Comparison of ENCODE assay signal across 8 cellular contexts in the genomic region with DNA sequence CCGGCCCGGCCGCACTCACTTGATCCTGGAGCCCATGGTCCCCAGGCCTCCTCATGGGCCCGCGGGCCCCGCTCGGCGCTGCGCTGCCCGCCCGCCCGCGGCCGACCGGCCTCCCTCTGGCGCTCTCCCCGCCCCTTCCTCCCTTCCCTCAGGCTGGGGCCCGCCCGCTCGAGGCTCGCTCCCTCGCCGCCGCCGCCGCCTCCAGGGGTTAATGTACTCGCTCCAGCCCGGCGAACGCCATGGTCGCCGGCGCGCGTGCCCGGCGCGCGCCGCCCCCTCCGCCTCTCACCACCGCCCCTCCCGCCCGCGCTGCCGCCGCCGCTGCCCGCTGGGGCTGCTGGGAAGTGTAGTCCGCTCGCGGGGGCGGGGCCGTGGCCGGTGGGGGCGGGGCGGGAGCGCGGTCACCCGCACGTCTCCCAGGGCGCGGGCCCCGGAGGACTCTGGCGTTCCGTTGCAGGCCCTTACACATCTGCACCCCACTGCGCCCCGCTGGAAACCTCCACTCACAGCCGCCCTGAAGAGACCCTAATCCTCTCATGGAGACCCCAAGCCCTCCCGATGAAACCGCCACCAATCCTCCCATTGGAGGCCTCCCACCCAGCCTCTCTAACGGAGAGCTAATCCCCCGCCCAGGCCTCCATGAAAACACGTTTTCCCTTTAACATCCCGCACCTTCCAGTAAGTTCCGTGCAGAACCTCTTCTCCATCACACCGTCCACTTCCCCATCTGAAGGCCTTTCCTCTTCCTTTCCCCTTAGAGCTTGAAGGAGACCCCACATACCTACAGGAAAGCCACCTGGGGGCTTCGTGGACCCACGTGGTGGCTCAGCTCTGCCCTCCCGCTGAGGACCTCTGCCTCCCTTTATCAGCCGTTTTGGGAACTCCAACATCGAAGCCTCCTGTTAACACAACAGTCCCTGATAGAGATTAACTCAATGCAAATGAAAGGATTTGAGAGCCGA. TPM values are rescaled to one million over a fixed set of nuclear protein-coding genes. Genes with fewer than 3 reads are reported as not detected.
DNase-seq lines count a peak whose midpoint lies in the region; ATAC-seq, FAIRE-seq and TF ChIP-seq lines count a peak whose summit lies in the region.

DENND1A (minus strand) TSS at position 257 of the 962 bp plus-strand sequence; CDS start at position 36, 221 bp downstream.

- peak within 1 kb of the TSS; percentile 85 to 89 (median 87) for H3K4me3 Mint-ChIP-seq in immature natural killer cell

- peaks cover 29 to 30% of the 10 kb centered on the region in 2 donors for H3K4me1 Mint-ChIP-seq in immature natural killer cell

- TF ChIP-seq CTCF in WI38 (IDR thresholded peaks at IDR 0.05; ENCODE audit: low read depth, low read length) (no peak), bronchial epithelial cell (IDR thresholded peaks at IDR 0.05; ENCODE audit: insufficient read depth, low read length, severe bottlenecking) (no peak)

- no peaks in the 10 kb centered on the region for H3K9me3 Mint-ChIP-seq in immature natural killer cell

- peaks cover 9 to 16% (median 9%) of the 10 kb centered on the region in 3 donors for H3K27me3 Mint-ChIP-seq in immature natural killer cell (ENCODE audit: low read depth in 3 of 3)

- peak; percentile 55 for ATAC-seq in HG03066 (IDR thresholded peaks at IDR 0.05; ENCODE audit: low read depth, unreplicated experiment)

- no peaks in the 10 kb centered on the region for H3K36me3 Mint-ChIP-seq in immature natural killer cell

- peak within 1 kb of the TSS; percentile 52 to 87 (median 82) for H3K27ac Mint-ChIP-seq in immature natural killer cell

- FAIRE-seq in bronchial epithelial cell (lab: Jason Lieb, UNC): no peak

- DNase-seq in 8988T (peak; percentile 98), NCI-H2196 (lab: John Stamatoyannopoulos, UW; ENCODE audit: unreplicated experiment) (peak; percentile 89), bronchial epithelial cell (ENCODE audit: low read depth) (peak; percentile 52), immature natural killer cell (peak; percentile 77 to 83 (median 81)), smooth muscle cell of the brain vasculature (ENCODE audit: low read depth, low spot score) (peak; percentile 74)

- no peaks in the 10 kb centered on the region for H3K36me3 ChIP-seq in bronchial epithelial cell (ENCODE audit: control insufficient read depth, insufficient read depth, low read length)

- H3K27me3 ChIP-seq in bronchial epithelial cell (ENCODE audit: control insufficient read depth, insufficient read depth, low read length): no peaks in the 10 kb centered on the region

- peak; percentile 55 for TF ChIP-seq POLR2A in GM18526 (IDR thresholded peaks at IDR 0.05; ENCODE audit: extremely low read depth, insufficient read length)

- peak within 1 kb of the TSS; percentile 73 for H3K4me3 ChIP-seq in WI38 (ENCODE audit: low read depth, low read length)
- H3K4me3 ChIP-seq in bronchial epithelial cell (ENCODE audit: low read depth, low read length): peak within 1 kb of the TSS; percentile 54

RNA-seq across cellular contexts. Expression of gene DENND1A, which starts in this region (rescaled TPM):
- 6.1 and 8.3 TPM in 2 replicates for total RNA-seq in bronchial epithelial cell
- polyA plus RNA-seq in immature natural killer cell: 1 to 10 TPM; 2.6 to 7.5 (median 3.4) TPM

Comparison
In these comparisons a context has a peak if more than half of its experiments do, and no peak if none do; other contexts are left out.
1. Peak in every context shown above with its lines: DNase-seq, ATAC-seq and H3K4me3 ChIP-seq.